ENCODE assay signal across 8 cellular contexts in the genomic region with DNA sequence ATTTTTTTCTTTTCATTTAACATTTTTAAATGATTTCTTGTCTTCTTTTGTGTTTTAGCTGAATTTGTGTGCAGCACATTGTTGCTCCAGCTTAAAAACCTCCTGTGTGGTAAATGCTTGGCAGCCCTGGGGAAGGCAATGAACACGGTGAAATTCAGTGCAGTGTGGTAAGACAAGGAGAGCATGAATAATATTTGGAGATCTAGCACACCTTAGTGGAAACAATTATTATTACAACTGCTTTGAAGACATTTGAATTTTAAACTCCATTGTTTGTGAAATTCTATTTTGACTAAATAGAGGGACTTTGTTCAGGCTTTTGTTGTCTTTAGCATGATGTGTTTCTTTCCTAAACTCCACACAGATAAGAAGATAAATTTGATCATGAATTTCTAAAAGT.
A peak's percentile ranks its signal among the peaks of the same experiment; 100 is the strongest.
DNase-seq lines count a peak whose midpoint lies in the region; ATAC-seq and TF ChIP-seq lines count a peak whose summit lies in the region.

No MANE protein-coding gene starts in this region.

- intact Hi-C loops in PC-9 (cut with micrococcal nuclease; ENCODE audit: unreplicated experiment) (no loop called here), esophagus squamous epithelium (cut with DNase I) (no loop called here)
- intact Hi-C loops in activated T-helper 2 cell treated with anti-CD3 and anti-CD28 coated beads, Interferon-gamma antibody, Interleukin-2, Interleukin-4, amounts not matched to agents 10 μg/mL and 5 μg/mL and 100 μg/mL, durations not matched to agents 14 hours and 24 hours and 36 hours (cut with micrococcal nuclease): no loop called here

- CTCF ChIA-PET in AG04450 (lab: Charles Lee): interaction anchor here (0.6 to 1.6 kb wide), 7 partner anchors 11 to 1188 kb away, joined by 3 to 4 read pairs (median 3); no protein-coding TSS in a partner anchor
- CTCF ChIA-PET in PC-9 (lab: Charles Lee): no interaction called here

- H3F3A ChIP-seq in PC-9 (ENCODE audit: insufficient read depth, low read depth) (no peaks in the 10 kb centered on the region), neural progenitor cell (ENCODE audit: low read depth) (no peaks in the 10 kb centered on the region)

- no peak overlapping the region for H2AFZ ChIP-seq in PC-9
- no peak overlapping the region for H2AFZ ChIP-seq in neural progenitor cell (replicated peaks)

- peaks cover 12% of the 10 kb centered on the region for H3K9me3 Mint-ChIP-seq in neural progenitor cell
- peaks cover 12% of the 10 kb centered on the region for H3K9me3 Mint-ChIP-seq in activated T-helper 2 cell treated with anti-CD3 and anti-CD28 coated beads, Interferon-gamma antibody, Interleukin-2, Interleukin-4, amounts not matched to agents 10 μg/mL and 5 μg/mL and 100 μg/mL, durations not matched to agents 14 hours and 24 hours and 36 hours

- no peak overlapping the region for H3K9ac ChIP-seq in neural progenitor cell

- peaks cover 3% of the 10 kb centered on the region for H3K27me3 Mint-ChIP-seq in neural progenitor cell (ENCODE audit: insufficient read depth, low read depth)
- no peaks in the 10 kb centered on the region for H3K27me3 Mint-ChIP-seq in activated T-helper 2 cell treated with anti-CD3 and anti-CD28 coated beads, Interferon-gamma antibody, Interleukin-2, Interleukin-4, amounts not matched to agents 10 μg/mL and 5 μg/mL and 100 μg/mL, durations not matched to agents 14 hours and 24 hours and 36 hours (ENCODE audit: low read depth)

- H3K4me2 ChIP-seq in PC-9 (no peak overlapping the region), neural progenitor cell (no peak overlapping the region)

- peaks cover 2% of the 10 kb centered on the region for H3K36me3 Mint-ChIP-seq in neural progenitor cell
- no peaks in the 10 kb centered on the region for H3K36me3 Mint-ChIP-seq in activated T-helper 2 cell treated with anti-CD3 and anti-CD28 coated beads, Interferon-gamma antibody, Interleukin-2, Interleukin-4, amounts not matched to agents 10 μg/mL and 5 μg/mL and 100 μg/mL, durations not matched to agents 14 hours and 24 hours and 36 hours (ENCODE audit: low read depth)

- H3K4me1 ChIP-seq in PC-9 (replicated peaks; ENCODE audit: insufficient read depth): no peaks in the 10 kb centered on the region
- H3K4me1 ChIP-seq in esophagus squamous epithelium: no peaks in the 10 kb centered on the region
- no peaks in the 10 kb centered on the region for H3K4me1 ChIP-seq in neural progenitor cell

- H3K27me3 ChIP-seq in AG04450 (ENCODE audit: control insufficient read depth, insufficient read depth, low read length): no peaks in the 10 kb centered on the region
- no peaks in the 10 kb centered on the region for H3K27me3 ChIP-seq in PC-9 (ENCODE audit: insufficient read depth, low read depth)
- H3K27me3 ChIP-seq in esophagus squamous epithelium: no peaks in the 10 kb centered on the region
- no peaks in the 10 kb centered on the region for H3K27me3 ChIP-seq in neural progenitor cell

- H3K9me3 ChIP-seq in AG04450 (ENCODE audit: control insufficient read depth, insufficient read depth, low read length) (no peaks in the 10 kb centered on the region), PC-9 (ENCODE audit: insufficient read depth, low read depth) (no peaks in the 10 kb centered on the region), esophagus squamous epithelium (peaks cover 0 to 6% (median 0%) of the 10 kb centered on the region in 3 donors), neural progenitor cell (ENCODE audit: low read depth) (no peaks in the 10 kb centered on the region)

- no peak for ATAC-seq in HG03439 (IDR thresholded peaks at IDR 0.05; ENCODE audit: unreplicated experiment)

- POLR2A ChIA-PET in AG04450 (lab: Yijun Ruan, JAX) (no interaction called here), PC-9 (lab: Charles Lee; ENCODE audit: unreplicated experiment) (no interaction called here)

- no TSS peak for BruUV-seq in PC-9 (replicated peaks; lab: Mats Ljungman, UMichigan)

- H3K27ac ChIP-seq in AG04450 (ENCODE audit: low read depth, low read length): no peak overlapping the region
- no peak overlapping the region for H3K27ac ChIP-seq in PC-9
- H3K27ac ChIP-seq in esophagus squamous epithelium: no peak overlapping the region
- no peak overlapping the region for H3K27ac ChIP-seq in neural progenitor cell

- TF ChIP-seq CTCF in AG04450 (IDR thresholded peaks at IDR 0.05; ENCODE audit: low read depth, low read length): peak; percentile 43
- peak; percentile 71 for TF ChIP-seq CTCF in PC-9 (conservative IDR thresholded peaks at IDR 0.05)
- TF ChIP-seq CTCF in esophagus squamous epithelium (IDR thresholded peaks at IDR 0.05): peak in 5 of 6 experiments; percentile 47 to 80 (median 67)
- peak; percentile 48 for TF ChIP-seq CTCF in neural progenitor cell (IDR thresholded peaks at IDR 0.05)

- no peak overlapping the region for H3K27ac Mint-ChIP-seq in neural progenitor cell
- H3K27ac Mint-ChIP-seq in activated T-helper 2 cell treated with anti-CD3 and anti-CD28 coated beads, Interferon-gamma antibody, Interleukin-2, Interleukin-4, amounts not matched to agents 10 μg/mL and 5 μg/mL and 100 μg/mL, durations not matched to agents 14 hours and 24 hours and 36 hours: no peak overlapping the region

- H3K79me2 ChIP-seq in PC-9 (ENCODE audit: low read depth): no peaks in the 10 kb centered on the region
- no peaks in the 10 kb centered on the region for H3K79me2 ChIP-seq in neural progenitor cell (ENCODE audit: low read depth)

- H3K36me3 ChIP-seq in PC-9 (ENCODE audit: low read depth): no peaks in the 10 kb centered on the region
- H3K36me3 ChIP-seq in esophagus squamous epithelium: no peaks in the 10 kb centered on the region
- H3K36me3 ChIP-seq in neural progenitor cell: no peaks in the 10 kb centered on the region

- DNase-seq in AG04450 (ENCODE audit: low read depth, low spot score): peak; percentile 1
- peak; percentile 15 for DNase-seq in HuH-7.5 (ENCODE audit: low spot score)
- DNase-seq in PC-9: peak; percentile 2 to 34
- no peak for DNase-seq in esophagus squamous epithelium (lab: John Stamatoyannopoulos, UW)
- DNase-seq in neural progenitor cell (ENCODE audit: low spot score): peak; percentile 38
- DNase-seq in NCI-H146 (lab: John Stamatoyannopoulos, UW): no peak
- DNase-seq in activated T-helper 2 cell treated with anti-CD3 and anti-CD28 coated beads, Interferon-gamma antibody, Interleukin-2, Interleukin-4, amounts not matched to agents 10 μg/mL and 5 μg/mL and 100 μg/mL, durations not matched to agents 14 hours and 24 hours and 36 hours (ENCODE audit: low spot score): no peak

- H3K4me3 ChIP-seq in AG04450 (ENCODE audit: low read depth, low read length) (no peak overlapping the region), PC-9 (no peak overlapping the region), esophagus squamous epithelium (no peak overlapping the region), neural progenitor cell (no peak overlapping the region)

- WGBS in esophagus squamous epithelium, 2 donors: 0% methylated on average over 1 of the region's 1 CpG

- H3K4me1 Mint-ChIP-seq in neural progenitor cell: peaks cover 7% of the 10 kb centered on the region
- no peaks in the 10 kb centered on the region for H3K4me1 Mint-ChIP-seq in activated T-helper 2 cell treated with anti-CD3 and anti-CD28 coated beads, Interferon-gamma antibody, Interleukin-2, Interleukin-4, amounts not matched to agents 10 μg/mL and 5 μg/mL and 100 μg/mL, durations not matched to agents 14 hours and 24 hours and 36 hours (ENCODE audit: low read depth)

- no peak for TF ChIP-seq POLR2A in esophagus squamous epithelium (IDR thresholded peaks at IDR 0.05)

- H3K9me2 ChIP-seq in PC-9 (ENCODE audit: insufficient read depth): no peaks in the 10 kb centered on the region

- H4K20me1 ChIP-seq in PC-9 (ENCODE audit: insufficient read depth): no peaks in the 10 kb centered on the region
- no peaks in the 10 kb centered on the region for H4K20me1 ChIP-seq in neural progenitor cell (ENCODE audit: low read depth)

- no peak overlapping the region for H3K4me3 Mint-ChIP-seq in neural progenitor cell
- no peak overlapping the region for H3K4me3 Mint-ChIP-seq in activated T-helper 2 cell treated with anti-CD3 and anti-CD28 coated beads, Interferon-gamma antibody, Interleukin-2, Interleukin-4, amounts not matched to agents 10 μg/mL and 5 μg/mL and 100 μg/mL, durations not matched to agents 14 hours and 24 hours and 36 hours (ENCODE audit: low read depth)

Comparison
In these comparisons a context has a peak if more than half of its experiments do, and no peak if none do; other contexts are left out.
1. DNase-seq: peak in AG04450 (single experiment), HuH-7.5 (single experiment), PC-9 (2 of 2) and neural progenitor cell (single experiment); none in esophagus squamous epithelium (single experiment), NCI-H146 (single experiment) and activated T-helper 2 cell treated with anti-CD3 and anti-CD28 coated beads, Interferon-gamma antibody, Interleukin-2, Interleukin-4, amounts not matched to agents 10 μg/mL and 5 μg/mL and 100 μg/mL, durations not matched to agents 14 hours and 24 hours and 36 hours (single experiment).
2. Peak in every context shown above with its lines, with median percentiles within 50 percentile points of each other: CTCF ChIP-seq.